13 cellular contexts compared by ENCODE assay signal in genomic region chr3:186609247-186609868, GRCh38. TPM values are rescaled to one million over a fixed set of nuclear protein-coding genes. Genes with fewer than 3 reads are reported as not detected.
DNase-seq lines count a peak whose midpoint lies in the region; ATAC-seq and TF ChIP-seq lines count a peak whose summit lies in the region.
"Had no signal": no experiment of that assay in that cellular context is flagged by ENCODE, and none has a peak within 500 bp of the region (broad histone marks: within the 10 kb centered on the region; RNA-seq: fewer than 3 reads in every experiment).

No MANE protein-coding gene starts in this region.

- H3K4me3 Mint-ChIP-seq in natural killer cell treated with Interleukin-12 subunit alpha and Interleukin-12 subunit beta and Interleukin-15 and Interleukin-18, amount 100 ng/mL, for 72 hours: no peak overlapping the region
- H3K4me3 Mint-ChIP-seq: activated B cell treated with CpG ODN at 0.5 μM for 24 hours; stimulated activated naive B cell treated with anti-CD40 and anti-IgM and Interleukin-4, amounts not matched to agents 10 μg/mL and 1 μg/mL and 100 μg/mL, for 72 hours had no signal

- no TSS peak for BruUV-seq in OCI-LY7 (replicated peaks; lab: Mats Ljungman, UMichigan)

- H4K20me1 ChIP-seq in OCI-LY7 (ENCODE audit: insufficient read depth, low read length): no peaks in the 10 kb centered on the region

- CTCF ChIA-PET in OCI-LY7 (lab: Charles Lee; ENCODE audit: unreplicated experiment): interaction anchor here (0.6 kb wide), 1 partner anchor 77 kb away, joined by 3 read pairs; no protein-coding TSS in a partner anchor

- no peak for DNase-seq in AG09309 (ENCODE audit: low read depth)
- peak; percentile 41 for DNase-seq in OCI-LY7 (ENCODE audit: low spot score)
- peak; percentile 41 for DNase-seq in fibroblast of pulmonary artery (ENCODE audit: low read depth)
- no peak for DNase-seq in effector CD8-positive, alpha-beta T cell (lab: John Stamatoyannopoulos, UW)
- no peak for DNase-seq in NCI-H1436 treated with DMSO at 0.1 percent for 48 hours (lab: John Stamatoyannopoulos, UW)
- DNase-seq in natural killer cell treated with Interleukin-12 subunit alpha and Interleukin-12 subunit beta and Interleukin-15 and Interleukin-18, amount 100 ng/mL, for 72 hours (ENCODE audit: low spot score): no peak
- DNase-seq: activated B cell treated with CpG ODN at 0.5 μM for 24 hours; GOT3; stimulated activated naive B cell treated with anti-CD40 and anti-IgM and Interleukin-4, amounts not matched to agents 10 μg/mL and 1 μg/mL and 100 μg/mL, for 72 hours had no signal

- H3K4me3 ChIP-seq in AG09309 (ENCODE audit: control insufficient read depth, low read depth, low read length) (no peak overlapping the region), OCI-LY7 (ENCODE audit: low read depth, low read length, poor library complexity, severe bottlenecking) (no peak overlapping the region), fibroblast of pulmonary artery (replicated peaks; ENCODE audit: low read depth, low read length) (no peak overlapping the region)
- H3K4me3 ChIP-seq: ascending aorta had no signal

- H3K4me1 Mint-ChIP-seq in natural killer cell treated with Interleukin-12 subunit alpha and Interleukin-12 subunit beta and Interleukin-15 and Interleukin-18, amount 100 ng/mL, for 72 hours (ENCODE audit: low read depth in 2 of 2): peaks cover 1% of the 10 kb centered on the region in 2 donors

- no peaks in the 10 kb centered on the region for H3K9me2 ChIP-seq in OCI-LY7 (ENCODE audit: insufficient read depth, low read length)

- no peak overlapping the region for H3K27ac ChIP-seq in OCI-LY7 (ENCODE audit: low read depth, low read length, poor library complexity, severe bottlenecking)
- H3K27ac ChIP-seq: ascending aorta, parathyroid adenoma had no signal

- H3K36me3 ChIP-seq in OCI-LY7 (ENCODE audit: insufficient read depth, low read length): no peaks in the 10 kb centered on the region
- H3K36me3 ChIP-seq: ascending aorta had no signal

- TF ChIP-seq CTCF in AG09309 (IDR thresholded peaks at IDR 0.05; ENCODE audit: control insufficient read depth, insufficient read depth, low read depth, low read length, missing control alignments): peak; percentile 41
- TF ChIP-seq CTCF in GM12872 (IDR thresholded peaks at IDR 0.05; ENCODE audit: insufficient read depth, low read depth, low read length): peak; percentile 35; the same call in 1 of the 3 replicates
- peak; percentile 71 for TF ChIP-seq CTCF in OCI-LY7 (conservative IDR thresholded peaks at IDR 0.05; ENCODE audit: low read length)
- peak; percentile 35 for TF ChIP-seq CTCF in fibroblast of pulmonary artery (IDR thresholded peaks at IDR 0.05; ENCODE audit: low read length, missing control alignments)

- no peaks in the 10 kb centered on the region for H3K9me3 ChIP-seq in OCI-LY7 (ENCODE audit: low read length)
- H3K9me3 ChIP-seq: ascending aorta had no signal

- no peaks in the 10 kb centered on the region for H3K79me2 ChIP-seq in OCI-LY7 (ENCODE audit: insufficient read depth, low read depth, low read length)
- H3K79me2 ChIP-seq: parathyroid adenoma had no signal

- H3K9me3 Mint-ChIP-seq in natural killer cell treated with Interleukin-12 subunit alpha and Interleukin-12 subunit beta and Interleukin-15 and Interleukin-18, amount 100 ng/mL, for 72 hours: no peaks in the 10 kb centered on the region
- H3K9me3 Mint-ChIP-seq: activated B cell treated with CpG ODN at 0.5 μM for 24 hours; stimulated activated naive B cell treated with anti-CD40 and anti-IgM and Interleukin-4, amounts not matched to agents 10 μg/mL and 1 μg/mL and 100 μg/mL, for 72 hours had no signal

- no peak for ATAC-seq in GM18505 (IDR thresholded peaks at IDR 0.05; ENCODE audit: unreplicated experiment)
- no peak for ATAC-seq in natural killer cell treated with Interleukin-12 subunit alpha and Interleukin-12 subunit beta and Interleukin-15 and Interleukin-18, amount 100 ng/mL, for 72 hours
- ATAC-seq: stimulated activated naive B cell treated with anti-CD40 and anti-IgM and Interleukin-4, amounts not matched to agents 10 μg/mL and 1 μg/mL and 100 μg/mL, for 72 hours had no signal

- peaks cover 19 to 30% of the 10 kb centered on the region in 2 donors for H3K27me3 Mint-ChIP-seq in natural killer cell treated with Interleukin-12 subunit alpha and Interleukin-12 subunit beta and Interleukin-15 and Interleukin-18, amount 100 ng/mL, for 72 hours

- POLR2A ChIA-PET in OCI-LY7 (lab: Charles Lee): interaction anchor here (0.6 kb wide), 1 partner anchor 60 kb away, joined by 3 read pairs; no protein-coding TSS in a partner anchor

- H3K36me3 Mint-ChIP-seq in natural killer cell treated with Interleukin-12 subunit alpha and Interleukin-12 subunit beta and Interleukin-15 and Interleukin-18, amount 100 ng/mL, for 72 hours: no peaks in the 10 kb centered on the region
- H3K36me3 Mint-ChIP-seq: stimulated activated naive B cell treated with anti-CD40 and anti-IgM and Interleukin-4, amounts not matched to agents 10 μg/mL and 1 μg/mL and 100 μg/mL, for 72 hours had no signal

- no peak overlapping the region for H3K4me2 ChIP-seq in OCI-LY7 (ENCODE audit: low read length)

- no peak for TF ChIP-seq POLR2A in GM18505 (IDR thresholded peaks at IDR 0.05; ENCODE audit: borderline replicate concordance, extremely low read depth, insufficient read depth, insufficient read length)

- intact Hi-C loops in OCI-LY7 (cut with micrococcal nuclease; ENCODE audit: unreplicated experiment): no loop called here

- no peak overlapping the region for H3K27ac Mint-ChIP-seq in natural killer cell treated with Interleukin-12 subunit alpha and Interleukin-12 subunit beta and Interleukin-15 and Interleukin-18, amount 100 ng/mL, for 72 hours
- H3K27ac Mint-ChIP-seq: activated B cell treated with CpG ODN at 0.5 μM for 24 hours; stimulated activated naive B cell treated with anti-CD40 and anti-IgM and Interleukin-4, amounts not matched to agents 10 μg/mL and 1 μg/mL and 100 μg/mL, for 72 hours had no signal

- H3K4me1 ChIP-seq in OCI-LY7 (ENCODE audit: insufficient read depth, low read length, poor library complexity, severe bottlenecking): peaks cover 5% of the 10 kb centered on the region
- H3K4me1 ChIP-seq: parathyroid adenoma had no signal

- no peak overlapping the region for H2AFZ ChIP-seq in OCI-LY7 (ENCODE audit: low read length)
- H2AFZ ChIP-seq: parathyroid adenoma had no signal

RNA-seq across cellular contexts. Expression of gene AHSG, which starts 3.5 kb away (rescaled TPM):
- not detected in 2 replicates for total RNA-seq in OCI-LY7 (2014; rRNA removed; shearing (Covaris generic))
- total RNA-seq in OCI-LY7 (2022): not detected in 2 replicates
- not detected for total RNA-seq in natural killer cell treated with Interleukin-12 subunit alpha and Interleukin-12 subunit beta and Interleukin-15 and Interleukin-18, amount 100 ng/mL, for 72 hours
- total RNA-seq: activated B cell treated with CpG ODN at 0.5 μM for 24 hours had no signal

RNA-seq across cellular contexts. Expression of gene FETUB, which starts 30.8 kb away (rescaled TPM):
- total RNA-seq in OCI-LY7 (2014; rRNA removed; shearing (Covaris generic)): not detected in 2 replicates
- not detected in 2 replicates for total RNA-seq in OCI-LY7 (2022)
- not detected for total RNA-seq in natural killer cell treated with Interleukin-12 subunit alpha and Interleukin-12 subunit beta and Interleukin-15 and Interleukin-18, amount 100 ng/mL, for 72 hours
- total RNA-seq: activated B cell treated with CpG ODN at 0.5 μM for 24 hours, ascending aorta had no signal

RNA-seq across cellular contexts. Expression of gene DNAJB11, which starts 38.8 kb away (rescaled TPM):
- 73.0 and 78.7 TPM in 2 replicates for total RNA-seq in OCI-LY7 (2014; rRNA removed; shearing (Covaris generic))
- 53.2 and 61.1 TPM in 2 replicates for total RNA-seq in OCI-LY7 (2022)
- 10 to 100 TPM; 84.2 to 99.6 TPM for total RNA-seq in natural killer cell treated with Interleukin-12 subunit alpha and Interleukin-12 subunit beta and Interleukin-15 and Interleukin-18, amount 100 ng/mL, for 72 hours

RNA-seq across cellular contexts. Expression of gene TBCCD1, which starts 42.2 kb away (rescaled TPM):
- total RNA-seq in OCI-LY7 (2014; rRNA removed; shearing (Covaris generic)): 24.2 and 27.0 TPM in 2 replicates
- 21.3 and 21.9 TPM in 2 replicates for total RNA-seq in OCI-LY7 (2022)
- total RNA-seq in natural killer cell treated with Interleukin-12 subunit alpha and Interleukin-12 subunit beta and Interleukin-15 and Interleukin-18, amount 100 ng/mL, for 72 hours: 10 to 100 TPM; 16.3 to 21.8 TPM

RNA-seq across cellular contexts. Expression of gene HRG, which starts 56.5 kb away (rescaled TPM):
- total RNA-seq in OCI-LY7 (2014; rRNA removed; shearing (Covaris generic)): not detected in 2 replicates
- not detected in 2 replicates for total RNA-seq in OCI-LY7 (2022)
- total RNA-seq in natural killer cell treated with Interleukin-12 subunit alpha and Interleukin-12 subunit beta and Interleukin-15 and Interleukin-18, amount 100 ng/mL, for 72 hours: not detected
- total RNA-seq: activated B cell treated with CpG ODN at 0.5 μM for 24 hours had no signal

Comparison
In these comparisons a context has a peak if more than half of its experiments do, and no peak if none do; other contexts are left out.
1. DNase-seq: peak in OCI-LY7 (single experiment) and fibroblast of pulmonary artery (single experiment); none in AG09309 (single experiment), effector CD8-positive, alpha-beta T cell (single experiment), NCI-H1436 treated with DMSO at 0.1 percent for 48 hours (single experiment) and natural killer cell treated with Interleukin-12 subunit alpha and Interleukin-12 subunit beta and Interleukin-15 and Interleukin-18, amount 100 ng/mL, for 72 hours (single experiment).
2. Peak in every context shown above with its lines, with median percentiles within 50 percentile points of each other: CTCF ChIP-seq.